ENCODE assay signal across 9 cellular contexts in genomic region chr20:2521369-2522305, GRCh38. TPM values are rescaled to one million over a fixed set of nuclear protein-coding genes. Genes with fewer than 3 reads are reported as not detected.
DNase-seq lines count a peak whose midpoint lies in the region; ATAC-seq and TF ChIP-seq lines count a peak whose summit lies in the region.
"Had no signal": no experiment of that assay in that cellular context is flagged by ENCODE, and none has a peak within 500 bp of the region (broad histone marks: within the 10 kb centered on the region; RNA-seq: fewer than 3 reads in every experiment).

No MANE protein-coding gene starts in this region.

- no peak overlapping the region for H3K27ac Mint-ChIP-seq in natural killer cell
- H3K27ac Mint-ChIP-seq in natural killer cell treated with Interleukin-12 subunit alpha and Interleukin-12 subunit beta and Interleukin-15 and Interleukin-18, amount 100 ng/mL, for 72 hours, result no peak overlapping the region

- H3K36me3 Mint-ChIP-seq in natural killer cell, result no peaks in the 10 kb centered on the region
- H3K36me3 Mint-ChIP-seq in natural killer cell treated with Interleukin-12 subunit alpha and Interleukin-12 subunit beta and Interleukin-15 and Interleukin-18, amount 100 ng/mL, for 72 hours, result no peaks in the 10 kb centered on the region

- no peaks in the 10 kb centered on the region for H3K27me3 ChIP-seq in prostate gland (replicated peaks; ENCODE audit: insufficient read depth)

- no peaks in the 10 kb centered on the region for H3K9me3 Mint-ChIP-seq in natural killer cell
- H3K9me3 Mint-ChIP-seq in natural killer cell treated with Interleukin-12 subunit alpha and Interleukin-12 subunit beta and Interleukin-15 and Interleukin-18, amount 100 ng/mL, for 72 hours, result no peaks in the 10 kb centered on the region

- TF ChIP-seq CTCF in natural killer cell (IDR thresholded peaks at IDR 0.05) (peak; percentile 88), foreskin fibroblast (IDR thresholded peaks at IDR 0.05; ENCODE audit: low read depth, low read length) (peak; percentile 89), prostate gland (IDR thresholded peaks at IDR 0.05) (peak; percentile 28 to 56 (median 40))

- peaks cover 7 to 27% of the 10 kb centered on the region in 2 donors for H3K4me1 Mint-ChIP-seq in natural killer cell
- H3K4me1 Mint-ChIP-seq in natural killer cell treated with Interleukin-12 subunit alpha and Interleukin-12 subunit beta and Interleukin-15 and Interleukin-18, amount 100 ng/mL, for 72 hours (ENCODE audit: low read depth in 2 of 2), result peaks cover 0 to 13% of the 10 kb centered on the region in 2 donors

- no peak overlapping the region for H3K27ac ChIP-seq in prostate gland
- H3K27ac ChIP-seq: epithelial cell of prostate had no signal

- no peak overlapping the region for H3K4me3 Mint-ChIP-seq in natural killer cell
- no peak overlapping the region for H3K4me3 Mint-ChIP-seq in natural killer cell treated with Interleukin-12 subunit alpha and Interleukin-12 subunit beta and Interleukin-15 and Interleukin-18, amount 100 ng/mL, for 72 hours

- H3K36me3 ChIP-seq in prostate gland, result no peaks in the 10 kb centered on the region

- 17% methylated on average over 10 of the region's 10 CpGs for whole genome bisulfite sequencing in prostate gland

- H3K4me3 ChIP-seq in foreskin fibroblast (ENCODE audit: low read depth in 1 of 2, low read length in 2 of 2) (no peak overlapping the region), prostate gland (no peak overlapping the region)

- H3K9me3 ChIP-seq in prostate gland, result no peaks in the 10 kb centered on the region

- H3K4me1 ChIP-seq in prostate gland (replicated peaks), result no peaks in the 10 kb centered on the region

- peak in 1 of 3 donors; percentile 26 for ATAC-seq in natural killer cell
- no peak for ATAC-seq in natural killer cell treated with Interleukin-12 subunit alpha and Interleukin-12 subunit beta and Interleukin-15 and Interleukin-18, amount 100 ng/mL, for 72 hours
- no peak for ATAC-seq in GM19452 (IDR thresholded peaks at IDR 0.05; ENCODE audit: unreplicated experiment)

- intact Hi-C loops in natural killer cell (cut with micrococcal nuclease) (no loop called here), prostate gland (cut with DNase I) (loop anchor here (10.0 kb wide), 1 partner anchor 333 kb away; no protein-coding TSS in a partner anchor)

- TF ChIP-seq POLR2A in prostate gland (IDR thresholded peaks at IDR 0.05), result no peak

- DNase-seq in natural killer cell (no peak), NCI-H69 (lab: John Stamatoyannopoulos, UW) (peak; percentile 55), foreskin fibroblast (peak in 1 of 2 donors; percentile 73), prostate gland (ENCODE audit: low spot score) (no peak), 8988T (no peak)
- no peak for DNase-seq in natural killer cell treated with Interleukin-12 subunit alpha and Interleukin-12 subunit beta and Interleukin-15 and Interleukin-18, amount 100 ng/mL, for 72 hours (ENCODE audit: low spot score)
- peak; percentile 74 to 75 for DNase-seq in activated T-cell treated with anti-CD3 and anti-CD28 coated beads, Interleukin-2, amount 50 U/mL, for 48 hours

- H3K27me3 Mint-ChIP-seq in natural killer cell (ENCODE audit: low read depth in 2 of 2), result peaks cover 0 to 6% of the 10 kb centered on the region in 2 donors
- H3K27me3 Mint-ChIP-seq in natural killer cell treated with Interleukin-12 subunit alpha and Interleukin-12 subunit beta and Interleukin-15 and Interleukin-18, amount 100 ng/mL, for 72 hours, result no peaks in the 10 kb centered on the region

RNA-seq across cellular contexts. Expression of gene ZNF343, which starts 12.9 kb away (rescaled TPM):
- total RNA-seq in natural killer cell, result 10 to 100 TPM in 1 of 3 donors, 1 to 10 TPM in 2; 8.1 to 12.3 (median 8.6) TPM
- total RNA-seq in natural killer cell treated with Interleukin-12 subunit alpha and Interleukin-12 subunit beta and Interleukin-15 and Interleukin-18, amount 100 ng/mL, for 72 hours, result 10 to 100 TPM in 1 of 2 donors, 1 to 10 TPM in 1; 6.8 to 21.1 TPM
- 10 to 100 TPM in 1 of 2 donors, 1 to 10 TPM in 1; 8.0 to 10.4 TPM for total RNA-seq in prostate gland

RNA-seq across cellular contexts. Expression of gene TMC2, which starts 14.7 kb away (rescaled TPM):
- 1 to 10 TPM in 1 of 3 donors, under 1 TPM in 1, not detected in 1; 0.94 to 1.3 TPM for total RNA-seq in natural killer cell
- total RNA-seq in natural killer cell treated with Interleukin-12 subunit alpha and Interleukin-12 subunit beta and Interleukin-15 and Interleukin-18, amount 100 ng/mL, for 72 hours, result not detected
- total RNA-seq in prostate gland, result under 1 TPM in 1 of 2 donors, not detected in 1; 0.23 TPM

RNA-seq across cellular contexts. Expression of gene SNRPB, which starts 51.0 kb away (rescaled TPM):
- total RNA-seq in natural killer cell, result 100 to 1,000 TPM; 160 to 174 (median 162) TPM
- total RNA-seq in natural killer cell treated with Interleukin-12 subunit alpha and Interleukin-12 subunit beta and Interleukin-15 and Interleukin-18, amount 100 ng/mL, for 72 hours, result 100 to 1,000 TPM; 316 to 325 TPM
- total RNA-seq in prostate gland, result 100 to 1,000 TPM; 215 to 294 TPM

Comparison
In these comparisons a context has a peak if more than half of its experiments do, and no peak if none do; other contexts are left out.
1. DNase-seq: peak in NCI-H69 (single experiment) and activated T-cell treated with anti-CD3 and anti-CD28 coated beads, Interleukin-2, amount 50 U/mL, for 48 hours (2 of 2); none in natural killer cell (single experiment), natural killer cell treated with Interleukin-12 subunit alpha and Interleukin-12 subunit beta and Interleukin-15 and Interleukin-18, amount 100 ng/mL, for 72 hours (single experiment), prostate gland (single experiment) and 8988T (single experiment).
2. Peak in every context shown above with its lines, with median percentiles within 50 percentile points of each other: CTCF ChIP-seq.